ENCODE assay signal across 27 cellular contexts in the genomic region with DNA sequence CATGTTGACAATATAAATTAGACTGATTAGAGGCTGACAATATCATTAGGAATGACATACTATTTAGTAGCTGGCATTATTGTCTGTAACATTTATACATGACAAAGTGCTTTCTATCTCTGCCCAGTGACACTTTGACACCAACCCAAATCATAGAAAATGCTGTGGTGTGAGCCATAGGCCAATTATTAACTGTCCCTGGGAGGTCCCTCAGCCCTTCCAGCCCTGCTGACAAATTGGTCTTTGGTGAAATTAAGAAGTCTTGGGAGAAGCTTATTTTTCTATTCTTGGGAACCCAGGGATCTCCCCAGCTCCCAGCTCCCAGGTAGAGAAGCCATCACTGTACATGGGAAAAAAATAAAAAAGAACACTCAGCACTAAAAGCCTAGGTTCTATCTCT.
"Had no signal": no experiment of that assay in that cellular context is flagged by ENCODE, and none has a peak within 500 bp of the region (broad histone marks: within the 10 kb centered on the region; RNA-seq: fewer than 3 reads in every experiment).

No MANE protein-coding gene starts in this region.

- H3K27me3 ChIP-seq: ascending aorta, cardiac muscle cell, colonic mucosa had no signal

- H3K4me3 ChIP-seq: ascending aorta, breast epithelium, cardiac muscle cell, colonic mucosa, esophagus squamous epithelium, gastroesophageal sphincter had no signal

- DNase-seq: activated CD4-positive, alpha-beta memory T cell treated with anti-CD3 and anti-CD28 coated beads for 36 hours; activated CD4-positive, alpha-beta T cell treated with anti-CD3 and anti-CD28 coated beads for 36 hours; activated CD4-positive, alpha-beta T cell treated with anti-CD3 and anti-CD28 coated beads, Interleukin-2, amount 10 ng/mL, durations not matched to agents 24 days and 14 days; activated CD4-positive, CD25-positive, alpha-beta regulatory T cell; activated CD4-positive, CD25-positive, alpha-beta regulatory T cell treated with anti-CD3 and anti-CD28 coated beads, Interleukin-2, amount 50 U/mL, for 72 hours; activated CD8-positive, alpha-beta memory T cell treated with anti-CD3 and anti-CD28 coated beads, Interleukin-2, amount 10 ng/mL, durations not matched to agents 7 days and 5 days; activated CD8-positive, alpha-beta memory T cell treated with anti-CD3 and anti-CD28 coated beads, Interleukin-2, amount 50 U/mL, for 4 hours; activated CD8-positive, alpha-beta T cell treated with anti-CD3 and anti-CD28 coated beads, Interleukin-2, amount 10 ng/mL, durations not matched to agents 7 days and 5 days; activated gamma-delta T cell; activated naive CD4-positive, alpha-beta T cell; activated naive CD4-positive, alpha-beta T cell treated with anti-CD3 and anti-CD28 coated beads, Interleukin-2, amount 10 ng/mL, durations not matched to agents 7 days and 5 days; activated naive CD8-positive, alpha-beta T cell treated with anti-CD3 and anti-CD28 coated beads, Interleukin-2, amount 10 ng/mL, durations not matched to agents 7 days and 5 days; activated T-cell treated with anti-CD3 and anti-CD28 coated beads, Interleukin-2, amount 50 U/mL, for 1 hour; activated T-cell treated with anti-CD3 and anti-CD28 coated beads, Interleukin-2, amount 50 U/mL, for 48 hours; central memory CD4-positive, alpha-beta T cell; cerebellar nuclear complex; colonic mucosa; effector CD8-positive, alpha-beta T cell; esophagus squamous epithelium; foreskin melanocyte; head of caudate nucleus; T-helper 2 cell had no signal

- H3K9me3 ChIP-seq: ascending aorta, breast epithelium, colonic mucosa, esophagus squamous epithelium, gastroesophageal sphincter had no signal

- H3K36me3 ChIP-seq: ascending aorta, breast epithelium, cardiac muscle cell, colonic mucosa, esophagus squamous epithelium, gastroesophageal sphincter had no signal

- H3K4me1 ChIP-seq: ascending aorta, breast epithelium, colonic mucosa, esophagus squamous epithelium, gastroesophageal sphincter had no signal

- H3K27ac ChIP-seq: ascending aorta, breast epithelium, cardiac muscle cell, colonic mucosa, epithelial cell of prostate, esophagus squamous epithelium, gastroesophageal sphincter had no signal
